21 cellular contexts compared by ENCODE assay signal in the genomic region with DNA sequence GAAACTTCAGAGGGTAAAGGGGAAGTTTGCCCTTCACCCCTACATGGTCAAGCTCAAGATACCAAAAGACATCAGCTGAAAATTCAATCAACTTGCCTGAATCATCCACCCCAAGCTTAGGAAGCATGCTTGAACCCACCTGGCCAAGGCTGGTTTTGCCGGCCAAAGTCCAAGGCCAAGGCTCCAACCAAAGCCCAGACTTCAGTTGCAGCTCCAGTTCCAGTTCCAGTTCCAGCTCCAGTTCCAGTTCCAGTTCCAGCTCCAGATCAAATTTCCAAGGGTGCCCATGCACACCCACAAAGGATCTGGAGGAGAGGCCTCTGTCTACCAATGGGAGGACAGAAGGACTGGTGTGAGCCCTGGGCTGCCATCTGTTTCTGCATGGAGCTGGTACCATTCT. TPM values are rescaled to one million over a fixed set of nuclear protein-coding genes. Genes with fewer than 3 reads are reported as not detected.
"Had no signal": no experiment of that assay in that cellular context is flagged by ENCODE, and none has a peak within 500 bp of the region (broad histone marks: within the 10 kb centered on the region; RNA-seq: fewer than 3 reads in every experiment).

No MANE protein-coding gene starts in this region.

- H3K4me2 ChIP-seq: smooth muscle cell had no signal

- H3K9me3 ChIP-seq: heart left ventricle, mucosa of descending colon, right atrium auricular region, vagina had no signal

- H3K36me3 ChIP-seq: heart left ventricle, right atrium auricular region, vagina had no signal

- H3K27me3 ChIP-seq: heart left ventricle, right atrium auricular region, vagina had no signal

- H3K27ac ChIP-seq: heart left ventricle, right atrium auricular region, vagina had no signal

- DNase-seq: effector memory CD4-positive, alpha-beta T cell; heart left ventricle; hippocampal formation; natural killer cell; stimulated activated CD4-positive, alpha-beta T cell treated with anti-CD3 and anti-CD28 coated beads, Interleukin-2, amount 100 ng/mL, for 48 hours; stimulated activated naive CD4-positive, alpha-beta T cell treated with Interleukin-2 at 50 U/mL for 16 hours had no signal

- H3K4me3 ChIP-seq: heart left ventricle, mucosa of descending colon, right atrium auricular region, smooth muscle cell, vagina had no signal

RNA-seq across cellular contexts. Expression of a gene that starts 59.3 kb away (rescaled TPM):
- total RNA-seq: esophagus mucosa, fibroblast of lung, frontal cortex, glomerular endothelial cell, heart left ventricle, kidney epithelial cell, lower leg skin, mucosa of descending colon, myocyte, natural killer cell, neural crest cell, osteocyte, pulmonary artery endothelial cell, right atrium auricular region, smooth muscle cell, vagina had no signal
- polyA plus RNA-seq: fibroblast of lung, heart left ventricle, smooth muscle cell, thymus had no signal
